20 cellular contexts compared by ENCODE assay signal in genomic region chr11:74023291-74023690, GRCh38. TPM values are rescaled to one million over a fixed set of nuclear protein-coding genes. Genes with fewer than 3 reads are reported as not detected.
DNase-seq lines count a peak whose midpoint lies in the region; ATAC-seq and TF ChIP-seq lines count a peak whose summit lies in the region.
"Had no signal": no experiment of that assay in that cellular context is flagged by ENCODE, and none has a peak within 500 bp of the region (broad histone marks: within the 10 kb centered on the region; RNA-seq: fewer than 3 reads in every experiment).

No MANE protein-coding gene starts in this region.

- H3K27ac Mint-ChIP-seq in natural killer cell treated with Interleukin-12 subunit alpha and Interleukin-12 subunit beta and Interleukin-15 and Interleukin-18, amount 100 ng/mL, for 72 hours: no peak overlapping the region
- no peak overlapping the region for H3K27ac Mint-ChIP-seq in natural killer cell
- peak overlapping the region; percentile 65 for H3K27ac Mint-ChIP-seq in T-helper 17 cell
- H3K27ac Mint-ChIP-seq: activated CD8-positive, alpha-beta memory T cell treated with anti-CD3 and anti-CD28 coated beads, Interleukin-2, amount 10 ng/mL, durations not matched to agents 7 days and 5 days; brain had no signal

- no peak for DNase-seq in natural killer cell treated with Interleukin-12 subunit alpha and Interleukin-12 subunit beta and Interleukin-15 and Interleukin-18, amount 100 ng/mL, for 72 hours (ENCODE audit: low spot score)
- DNase-seq in natural killer cell (no peak), T-helper 17 cell (no peak), globus pallidus (ENCODE audit: low spot score) (peak; percentile 34), substantia nigra (lab: John Stamatoyannopoulos, UW) (no peak), NCI-H82 (lab: John Stamatoyannopoulos, UW) (no peak), HK-2 (ENCODE audit: unreplicated experiment) (no peak), SK-N-DZ (ENCODE audit: low spot score) (no peak)
- DNase-seq: activated CD4-positive, alpha-beta T cell treated with anti-CD3 and anti-CD28 coated beads for 36 hours; activated CD8-positive, alpha-beta memory T cell treated with anti-CD3 and anti-CD28 coated beads, Interleukin-2, amount 10 ng/mL, durations not matched to agents 7 days and 5 days; activated naive CD8-positive, alpha-beta T cell treated with anti-CD3 and anti-CD28 coated beads, Interleukin-2, amount 50 U/mL, for 24 hours; GOT3; kidney; NCI-H1694; NCI-H526 treated with DMSO at 0.1 percent for 48 hours; right cardiac atrium had no signal

- intact Hi-C loops in natural killer cell (cut with micrococcal nuclease): loop anchor here (5.0 kb wide), 1 partner anchor 41 kb away; the partner anchor contains the start of gene UCP2

- TF ChIP-seq CTCF in natural killer cell (IDR thresholded peaks at IDR 0.05): no peak

- H3K4me1 Mint-ChIP-seq in natural killer cell treated with Interleukin-12 subunit alpha and Interleukin-12 subunit beta and Interleukin-15 and Interleukin-18, amount 100 ng/mL, for 72 hours (ENCODE audit: low read depth in 2 of 2): peaks cover 40 to 44% of the 10 kb centered on the region in 2 donors
- peaks cover 21 to 24% of the 10 kb centered on the region in 2 donors for H3K4me1 Mint-ChIP-seq in natural killer cell
- peaks cover 27% of the 10 kb centered on the region for H3K4me1 Mint-ChIP-seq in T-helper 17 cell
- H3K4me1 Mint-ChIP-seq: brain had no signal

- no peaks in the 10 kb centered on the region for H3K9me3 ChIP-seq in T-helper 17 cell (ENCODE audit: control insufficient read depth, low read length, poor library complexity, severe bottlenecking)
- H3K9me3 ChIP-seq: BLaER1, suprapubic skin had no signal

- no peak for ATAC-seq in natural killer cell treated with Interleukin-12 subunit alpha and Interleukin-12 subunit beta and Interleukin-15 and Interleukin-18, amount 100 ng/mL, for 72 hours
- ATAC-seq in natural killer cell (no peak), T-helper 17 cell (no peak)
- ATAC-seq: activated CD4-positive, alpha-beta T cell treated with anti-CD3 and anti-CD28 coated beads for 36 hours; activated CD8-positive, alpha-beta memory T cell treated with anti-CD3 and anti-CD28 coated beads, Interleukin-2, amount 10 ng/mL, durations not matched to agents 7 days and 5 days; activated naive CD8-positive, alpha-beta T cell treated with anti-CD3 and anti-CD28 coated beads, Interleukin-2, amount 50 U/mL, for 24 hours; right cardiac atrium; Right ventricle myocardium inferior had no signal

- H3K27me3 Mint-ChIP-seq in natural killer cell treated with Interleukin-12 subunit alpha and Interleukin-12 subunit beta and Interleukin-15 and Interleukin-18, amount 100 ng/mL, for 72 hours: no peaks in the 10 kb centered on the region
- no peaks in the 10 kb centered on the region for H3K27me3 Mint-ChIP-seq in natural killer cell (ENCODE audit: low read depth in 2 of 2)
- no peaks in the 10 kb centered on the region for H3K27me3 Mint-ChIP-seq in T-helper 17 cell
- H3K27me3 Mint-ChIP-seq: activated CD4-positive, alpha-beta T cell treated with anti-CD3 and anti-CD28 coated beads for 36 hours; activated CD8-positive, alpha-beta memory T cell treated with anti-CD3 and anti-CD28 coated beads, Interleukin-2, amount 10 ng/mL, durations not matched to agents 7 days and 5 days; activated naive CD8-positive, alpha-beta T cell treated with anti-CD3 and anti-CD28 coated beads, Interleukin-2, amount 50 U/mL, for 24 hours; brain had no signal

- H3K9me3 Mint-ChIP-seq in natural killer cell treated with Interleukin-12 subunit alpha and Interleukin-12 subunit beta and Interleukin-15 and Interleukin-18, amount 100 ng/mL, for 72 hours: no peaks in the 10 kb centered on the region
- no peaks in the 10 kb centered on the region for H3K9me3 Mint-ChIP-seq in natural killer cell
- H3K9me3 Mint-ChIP-seq: activated naive CD8-positive, alpha-beta T cell treated with anti-CD3 and anti-CD28 coated beads, Interleukin-2, amount 50 U/mL, for 24 hours; brain had no signal

- peak overlapping the region; percentile 18 for H3K27ac ChIP-seq in substantia nigra (ENCODE audit: low read depth, low read length, poor library complexity, severe bottlenecking)
- H3K27ac ChIP-seq: BLaER1, suprapubic skin had no signal

- H3K4me3 Mint-ChIP-seq in natural killer cell treated with Interleukin-12 subunit alpha and Interleukin-12 subunit beta and Interleukin-15 and Interleukin-18, amount 100 ng/mL, for 72 hours: peak overlapping the region; percentile 71
- H3K4me3 Mint-ChIP-seq in natural killer cell: no peak overlapping the region
- H3K4me3 Mint-ChIP-seq in T-helper 17 cell: no peak overlapping the region
- H3K4me3 Mint-ChIP-seq: activated CD4-positive, alpha-beta T cell treated with anti-CD3 and anti-CD28 coated beads for 36 hours; activated CD8-positive, alpha-beta memory T cell treated with anti-CD3 and anti-CD28 coated beads, Interleukin-2, amount 10 ng/mL, durations not matched to agents 7 days and 5 days; activated naive CD8-positive, alpha-beta T cell treated with anti-CD3 and anti-CD28 coated beads, Interleukin-2, amount 50 U/mL, for 24 hours; brain had no signal

- H3K36me3 Mint-ChIP-seq in natural killer cell treated with Interleukin-12 subunit alpha and Interleukin-12 subunit beta and Interleukin-15 and Interleukin-18, amount 100 ng/mL, for 72 hours: peaks cover 13% of the 10 kb centered on the region
- H3K36me3 Mint-ChIP-seq in natural killer cell (peaks cover 8% of the 10 kb centered on the region), T-helper 17 cell (ENCODE audit: low read depth) (peaks cover 3% of the 10 kb centered on the region)

RNA-seq across cellular contexts. Expression of gene UCP3, which starts 14.4 kb away (rescaled TPM):
- total RNA-seq in natural killer cell treated with Interleukin-12 subunit alpha and Interleukin-12 subunit beta and Interleukin-15 and Interleukin-18, amount 100 ng/mL, for 72 hours: 1 to 10 TPM; 5.2 to 7.2 TPM
- 1 to 10 TPM; 7.8 to 8.6 (median 8.5) TPM for total RNA-seq in natural killer cell
- 1 to 10 TPM; 5.5 to 6.0 TPM for total RNA-seq in T-helper 17 cell
- 0.23 and 0.51 TPM in 2 replicates for polyA plus RNA-seq in SK-N-DZ (2014; cell fraction: cytosol; rRNA removed)
- 3.2 and 8.2 TPM in 2 replicates for polyA plus RNA-seq in SK-N-DZ (2014; cell fraction: nucleus; rRNA removed)

RNA-seq across cellular contexts. Expression of gene UCP2, which starts 40.6 kb away (rescaled TPM):
- 100 to 1,000 TPM; 333 to 668 TPM for total RNA-seq in natural killer cell treated with Interleukin-12 subunit alpha and Interleukin-12 subunit beta and Interleukin-15 and Interleukin-18, amount 100 ng/mL, for 72 hours
- 100 to 1,000 TPM; 463 to 946 (median 562) TPM for total RNA-seq in natural killer cell
- 100 to 1,000 TPM; 701 to 919 TPM for total RNA-seq in T-helper 17 cell
- 25.3 and 28.3 TPM in 2 replicates for polyA plus RNA-seq in SK-N-DZ (2014; cell fraction: cytosol; rRNA removed)
- 13.8 and 27.2 TPM in 2 replicates for polyA plus RNA-seq in SK-N-DZ (2014; cell fraction: nucleus; rRNA removed)
